ENCODE assay signal across 30 cellular contexts in genomic region chr13:91207261-91207660, GRCh38.
"Had no signal": no experiment of that assay in that cellular context is flagged by ENCODE, and none has a peak within 500 bp of the region (broad histone marks: within the 10 kb centered on the region; RNA-seq: fewer than 3 reads in every experiment).

No MANE protein-coding gene starts in this region.

- H3K9ac ChIP-seq: KMS-11 had no signal

- H3K27me3 Mint-ChIP-seq: central memory CD8-positive, alpha-beta T cell had no signal

- H3K4me3 ChIP-seq: ascending aorta, cardiac muscle cell, Peyer's patch, SK-N-MC had no signal

- H3K4me1 Mint-ChIP-seq: activated naive CD4-positive, alpha-beta T cell treated with anti-CD3 and anti-CD28 coated beads, Interleukin-2, amount 10 ng/mL, durations not matched to agents 7 days and 5 days; central memory CD8-positive, alpha-beta T cell had no signal

- H3K36me3 Mint-ChIP-seq: activated CD4-positive, alpha-beta memory T cell treated with anti-CD3 and anti-CD28 coated beads for 36 hours; activated naive CD4-positive, alpha-beta T cell treated with anti-CD3 and anti-CD28 coated beads, Interleukin-2, amount 10 ng/mL, durations not matched to agents 7 days and 5 days; activated naive CD8-positive, alpha-beta T cell had no signal

- H3K4me3 Mint-ChIP-seq: activated CD4-positive, alpha-beta memory T cell treated with anti-CD3 and anti-CD28 coated beads for 36 hours; activated naive CD4-positive, alpha-beta T cell treated with anti-CD3 and anti-CD28 coated beads, Interleukin-2, amount 10 ng/mL, durations not matched to agents 7 days and 5 days; activated naive CD8-positive, alpha-beta T cell; activated naive CD8-positive, alpha-beta T cell treated with anti-CD3 and anti-CD28 coated beads, Interleukin-2, amount 50 U/mL, for 24 hours; activated T-cell treated with anti-CD3 and anti-CD28 coated beads, Interleukin-2, amount 50 U/mL, for 4 hours; activated T-helper 1 cell treated with anti-CD3 and anti-CD28 coated beads, Interleukin-12 subunit alpha, Interleukin-12 subunit beta, Interleukin-2, Interleukin-4 antibody, amounts not matched to agents 30 ng/mL and 10 ng/mL and 1 ng/mL, durations not matched to agents 14 hours and 24 hours and 36 hours; central memory CD8-positive, alpha-beta T cell; T-helper 2 cell treated with Interferon-gamma antibody and Interleukin-4, amounts not matched to agents 5 μg/mL and 100 μg/mL, for 36 hours had no signal

- DNase-seq: activated CD4-positive, alpha-beta memory T cell treated with anti-CD3 and anti-CD28 coated beads for 36 hours; activated CD4-positive, alpha-beta T cell treated with anti-CD3 and anti-CD28 coated beads for 4 hours; activated CD4-positive, alpha-beta T cell treated with anti-CD3 and anti-CD28 coated beads, Interleukin-2, amount 50 U/mL, for 1 hour; activated CD8-positive, alpha-beta memory T cell treated with anti-CD3 and anti-CD28 coated beads, Interleukin-2, amount 50 U/mL, for 4 hours; activated effector memory CD4-positive, alpha-beta T cell treated with Interleukin-2 at 50 U/mL for 16 hours; activated naive CD4-positive, alpha-beta T cell treated with anti-CD3 and anti-CD28 coated beads, Interleukin-2, amount 10 ng/mL, durations not matched to agents 7 days and 5 days; activated naive CD8-positive, alpha-beta T cell treated with anti-CD3 and anti-CD28 coated beads, Interleukin-2, amount 50 U/mL, for 24 hours; activated T-cell treated with anti-CD3 and anti-CD28 coated beads for 4 hours; activated T-cell treated with anti-CD3 and anti-CD28 coated beads, Interleukin-2, amount 50 U/mL, for 4 hours; MM.1S; MV-4-11; NCI-H1092; NCI-H1436 treated with DMSO at 0.1 percent for 48 hours; NCI-H1694 treated with DMSO at 0.1 percent for 48 hours; NCI-H2029 treated with DMSO at 0.1 percent for 48 hours; NCI-H2107; NCI-H226; NCI-H446 treated with DMSO at 0.1 percent for 48 hours; NCI-H524; Peyer's patch; RPMI8226 had no signal

- H3K27me3 ChIP-seq: ascending aorta, cardiac muscle cell, Peyer's patch had no signal

- H3K36me3 ChIP-seq: ascending aorta, cardiac muscle cell, Peyer's patch had no signal

- H3K4me1 ChIP-seq: ascending aorta, Peyer's patch had no signal

- H3K9me3 ChIP-seq: ascending aorta, Peyer's patch had no signal

- H3K27ac ChIP-seq: ascending aorta, cardiac muscle cell, KMS-11, Peyer's patch, SK-N-MC had no signal

- ATAC-seq: activated CD4-positive, CD25-positive, alpha-beta regulatory T cell treated with anti-CD3 and anti-CD28 coated beads, Interleukin-2, amount 50 U/mL, for 24 hours; activated naive CD8-positive, alpha-beta T cell treated with anti-CD3 and anti-CD28 coated beads, Interleukin-2, amount 50 U/mL, for 24 hours; activated T-cell treated with anti-CD3 and anti-CD28 coated beads, Interleukin-2, amount 50 U/mL, for 4 hours had no signal

- H3K27ac Mint-ChIP-seq: activated CD4-positive, alpha-beta memory T cell treated with anti-CD3 and anti-CD28 coated beads for 36 hours; activated naive CD4-positive, alpha-beta T cell treated with anti-CD3 and anti-CD28 coated beads, Interleukin-2, amount 10 ng/mL, durations not matched to agents 7 days and 5 days; activated naive CD8-positive, alpha-beta T cell; activated naive CD8-positive, alpha-beta T cell treated with anti-CD3 and anti-CD28 coated beads, Interleukin-2, amount 50 U/mL, for 24 hours; activated T-helper 1 cell treated with anti-CD3 and anti-CD28 coated beads, Interleukin-12 subunit alpha, Interleukin-12 subunit beta, Interleukin-2, Interleukin-4 antibody, amounts not matched to agents 30 ng/mL and 10 ng/mL and 1 ng/mL, durations not matched to agents 14 hours and 24 hours and 36 hours; T-helper 2 cell treated with Interferon-gamma antibody and Interleukin-4, amounts not matched to agents 5 μg/mL and 100 μg/mL, for 36 hours had no signal

- H3K4me2 ChIP-seq: KMS-11 had no signal

- H3K9me3 Mint-ChIP-seq: activated CD4-positive, alpha-beta memory T cell treated with anti-CD3 and anti-CD28 coated beads for 36 hours; activated naive CD4-positive, alpha-beta T cell treated with anti-CD3 and anti-CD28 coated beads, Interleukin-2, amount 10 ng/mL, durations not matched to agents 7 days and 5 days; activated T-cell treated with anti-CD3 and anti-CD28 coated beads, Interleukin-2, amount 50 U/mL, for 4 hours; activated T-helper 1 cell treated with anti-CD3 and anti-CD28 coated beads, Interleukin-12 subunit alpha, Interleukin-12 subunit beta, Interleukin-2, Interleukin-4 antibody, amounts not matched to agents 30 ng/mL and 10 ng/mL and 1 ng/mL, durations not matched to agents 14 hours and 24 hours and 36 hours; central memory CD8-positive, alpha-beta T cell; T-helper 2 cell treated with Interferon-gamma antibody and Interleukin-4, amounts not matched to agents 5 μg/mL and 100 μg/mL, for 36 hours had no signal
